In the genomic region with DNA sequence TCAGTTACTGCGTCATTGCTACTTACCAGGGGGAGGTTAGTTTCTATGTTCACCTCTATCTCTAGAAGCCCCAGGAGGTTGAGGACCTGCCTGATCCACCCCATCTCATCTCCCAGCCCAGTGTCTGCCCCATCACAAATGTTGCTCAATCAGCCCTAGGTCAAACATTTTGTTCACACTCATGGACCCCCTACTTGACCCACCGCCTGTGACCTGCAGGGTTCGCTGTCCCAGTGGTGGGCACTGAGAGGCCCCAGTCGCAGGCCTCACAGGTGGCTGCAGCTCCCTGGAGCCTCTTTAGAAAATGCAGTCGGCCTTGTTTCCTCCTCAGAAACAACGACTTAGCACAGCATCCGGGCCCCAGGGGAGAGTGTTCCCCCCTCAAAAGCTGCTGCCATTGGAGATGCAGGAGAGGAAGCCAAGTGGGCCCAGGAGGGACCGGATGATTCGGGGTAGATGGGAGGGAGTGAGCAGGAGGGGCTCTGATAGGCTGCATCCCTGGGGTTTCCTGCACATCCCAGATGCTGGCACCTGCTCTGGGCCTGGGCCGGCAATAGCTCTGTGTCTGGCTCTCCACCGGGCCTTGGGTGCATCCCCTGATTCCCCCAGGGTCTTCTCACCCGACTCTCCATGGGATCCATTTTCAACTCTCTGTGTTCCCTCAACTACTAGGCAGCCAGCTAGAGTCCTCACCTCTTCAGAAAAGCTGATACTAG, we compare ENCODE assay signal across 17 cellular contexts. TPM values are rescaled to one million over a fixed set of nuclear protein-coding genes. Genes with fewer than 3 reads are reported as not detected.
DNase-seq lines count a peak whose midpoint lies in the region; ATAC-seq, FAIRE-seq and TF ChIP-seq lines count a peak whose summit lies in the region.
"Had no signal": no experiment of that assay in that cellular context is flagged by ENCODE, and none has a peak within 500 bp of the region (broad histone marks: within the 10 kb centered on the region; RNA-seq: fewer than 3 reads in every experiment).

No MANE protein-coding gene starts in this region.

- ATAC-seq in HepG2 = peak; percentile 63
- ATAC-seq in right lobe of liver = no peak
- no peak for ATAC-seq in activated CD4-positive, CD25-positive, alpha-beta regulatory T cell treated with anti-CD3 and anti-CD28 coated beads, Interleukin-2, amount 50 U/mL, for 24 hours
- no peak for ATAC-seq in HG03342 (IDR thresholded peaks at IDR 0.05; ENCODE audit: unreplicated experiment)

- BruUV-seq in HepG2 (replicated peaks; lab: Mats Ljungman, UMichigan) = no TSS peak

- no peak overlapping the region for H3K14ac ChIP-seq in H1 (ENCODE audit: insufficient read length)

- DNase-seq in HepG2 (ENCODE audit: low spot score) (no peak), right lobe of liver (no peak), H1 (ENCODE audit: low read depth in 1 of 2, low spot score in 2 of 2) (no peak), mesendoderm (peak; percentile 34), ecto neural progenitor cell (ENCODE audit: low spot score) (no peak), nucleus accumbens (lab: John Stamatoyannopoulos, UW) (no peak)
- DNase-seq: Kasumi-1, NCI-H187, NCI-H510A, NCI-H748 treated with DMSO at 0.1 percent for 48 hours, SHP77 treated with DMSO at 0.1 percent for 48 hours had no signal

- no peaks in the 10 kb centered on the region for H3K9me3 ChIP-seq in HepG2 (ENCODE audit: low read length)
- no peaks in the 10 kb centered on the region for H3K9me3 ChIP-seq in right lobe of liver
- no peaks in the 10 kb centered on the region for H3K9me3 ChIP-seq in H1 (ENCODE audit: insufficient read depth in 2 of 2, low read depth in 1 of 2, low read length in 1 of 2)
- H3K9me3 ChIP-seq: HAP-1 had no signal

- no peak overlapping the region for H3K27ac ChIP-seq in HepG2 (ENCODE audit: extremely low read length, insufficient read depth, low read length)
- H3K27ac ChIP-seq in right lobe of liver = no peak overlapping the region
- no peak overlapping the region for H3K27ac ChIP-seq in H1 (ENCODE audit: low read depth, low read length)
- no peak overlapping the region for H3K27ac ChIP-seq in mesendoderm (ENCODE audit: low read depth, low read length)
- H3K27ac ChIP-seq: RWPE1, SK-N-MC had no signal

- H3K23me2 ChIP-seq in H1 (ENCODE audit: low read depth, low read length) = peaks cover 2% of the 10 kb centered on the region; the same call in 1 of the 2 replicates

- H2AFZ ChIP-seq in HepG2 (ENCODE audit: low read length) = no peak overlapping the region
- H2AFZ ChIP-seq in H1 (ENCODE audit: low read length) = no peak overlapping the region

- no peak overlapping the region for H4K5ac ChIP-seq in H1 (ENCODE audit: insufficient read length, low read depth, low read length)
- no peak overlapping the region for H4K5ac ChIP-seq in mesendoderm (ENCODE audit: low read length)

- H3K4me2 ChIP-seq in HepG2 (ENCODE audit: low read depth, low read length) = no peak overlapping the region
- no peak overlapping the region for H3K4me2 ChIP-seq in H1 (ENCODE audit: insufficient read depth in 1 of 2, low read depth in 2 of 2, low read length in 2 of 2)
- H3K4me2 ChIP-seq in mesendoderm (ENCODE audit: low read length) = no peak overlapping the region

- intact Hi-C loops in HepG2 (cut with micrococcal nuclease; ENCODE audit: unreplicated experiment) = no loop called here
- intact Hi-C loops in right lobe of liver (cut with DNase I) = no loop called here

- peak overlapping the region; percentile 5; the same call in 1 of the 2 replicates for H2BK5ac ChIP-seq in H1 (ENCODE audit: low read depth, low read length)
- no peak overlapping the region for H2BK5ac ChIP-seq in mesendoderm (ENCODE audit: low read length)

- POLR2A ChIA-PET in HepG2 (lab: Yijun Ruan, JAX) = no interaction called here
- POLR2A ChIA-PET in H1 (lab: Charles Lee; ENCODE audit: partially characterized antibody) = interaction anchor here (1.2 kb wide), 1 partner anchor 10 kb away, joined by 3 read pairs; no protein-coding TSS in a partner anchor

- H3K18ac ChIP-seq in H1 (ENCODE audit: extremely low read depth, low read length) (no peak overlapping the region), mesendoderm (ENCODE audit: low read length) (no peak overlapping the region)

- 13% methylated on average over 10 of the region's 12 CpGs for WGBS in HepG2 (ENCODE audit: low lambda C conversion rate)
- 56% methylated on average over 8 of the region's 12 CpGs for WGBS in right lobe of liver (ENCODE audit: insufficient coverage, low coverage, low lambda C conversion rate, missing lambda C conversion rate)
- WGBS in H1 (ENCODE audit: extremely low coverage in 1 of 2, insufficient coverage in 1 of 2, insufficient read length in 1 of 2, insufficient replicate concordance in 2 of 2, low coverage in 1 of 2, low lambda C conversion rate in 2 of 2, missing lambda C conversion rate in 1 of 2), 2 experiments = 74% methylated on average over 12 of the region's 12 CpGs; no CpG with 5 or more reads in 1 of the 2 experiments
- no CpG with 5 or more reads among the region's 12 CpGs for WGBS in mesendoderm (ENCODE audit: extremely low coverage, insufficient coverage, low lambda C conversion rate)

- H4K20me1 ChIP-seq in HepG2 (ENCODE audit: insufficient read depth, low read length) = no peaks in the 10 kb centered on the region
- no peaks in the 10 kb centered on the region for H4K20me1 ChIP-seq in H1 (replicated peaks in 1 of 2; ENCODE audit: control insufficient read depth in 1 of 2, insufficient read depth in 2 of 2, low read length in 2 of 2)

- TF ChIP-seq EP300 in HepG2 (IDR thresholded peaks at IDR 0.05; ENCODE audit: low read depth in 2 of 2, low read length in 2 of 2) (no peak), HepG2 (CRISPR knock-in tag; IDR thresholded peaks at IDR 0.05; ENCODE audit: borderline replicate concordance) (no peak), H1 (IDR thresholded peaks at IDR 0.05; ENCODE audit: borderline replicate concordance in 1 of 2, low read depth in 2 of 2, low read length in 2 of 2) (no peak)

- TF ChIP-seq RAD21 in HepG2 (CRISPR knock-in tag; IDR thresholded peaks at IDR 0.05) = no peak
- TF ChIP-seq RAD21 in H1 (IDR thresholded peaks at IDR 0.05 in 1 of 2, conservative IDR thresholded peaks at IDR 0.05 in 1 of 2; ENCODE audit: low read depth in 2 of 2, low read length in 2 of 2) = peak; percentile 19 to 51; a peak in 2 of 4 replicates

- CTCF ChIA-PET in HepG2 (lab: Yijun Ruan, JAX; ENCODE audit: low intra/inter-chr PET ratio, low total read pairs) = no interaction called here
- CTCF ChIA-PET in H1 (lab: Charles Lee; ENCODE audit: partially characterized antibody) = interaction anchor here (0.7 to 6.3 kb wide), 18 partner anchors 10 to 136 kb away, joined by 3 to 60 read pairs (median 5); a partner anchor contains a TSS

- peak overlapping the region; percentile 37; the same call in 1 of the 2 replicates for H2BK20ac ChIP-seq in H1 (ENCODE audit: low read length)

- H3K36me3 ChIP-seq in HepG2 (replicated peaks in 1 of 2; ENCODE audit: control insufficient read depth in 1 of 2, insufficient read depth in 2 of 2, low read length in 2 of 2) (no peaks in the 10 kb centered on the region), right lobe of liver (no peaks in the 10 kb centered on the region), H1 (ENCODE audit: control insufficient read depth in 2 of 4, insufficient read depth in 4 of 4, low read length in 3 of 4) (no peaks in the 10 kb centered on the region), mesendoderm (ENCODE audit: control insufficient read depth, insufficient read depth, low read length) (no peaks in the 10 kb centered on the region)
- H3K36me3 ChIP-seq: HAP-1 had no signal

- H3K23ac ChIP-seq in H1 (ENCODE audit: insufficient read length) (no peak overlapping the region), mesendoderm (ENCODE audit: low read length) (no peak overlapping the region)

- FAIRE-seq in HepG2 (lab: Jason Lieb, UNC) (no peak), H1 (lab: Jason Lieb, UNC) (no peak)

- H2AK5ac ChIP-seq in H1 (ENCODE audit: low read depth, low read length) (peak overlapping the region; percentile 70; the same call in 1 of the 2 replicates), mesendoderm (ENCODE audit: low read length) (no peak overlapping the region)

- TF ChIP-seq POLR2A in HepG2 (IDR thresholded peaks at IDR 0.05; ENCODE audit: insufficient read depth in 1 of 2, low read depth in 2 of 2, low read length in 2 of 2) (no peak), right lobe of liver (IDR thresholded peaks at IDR 0.05) (no peak), H1 (IDR thresholded peaks at IDR 0.05; ENCODE audit: control extremely low read depth in 1 of 2, low read depth in 2 of 2, low read length in 2 of 2) (no peak)

- no peak overlapping the region for H2BK15ac ChIP-seq in H1 (ENCODE audit: low read length)
- no peak overlapping the region for H2BK15ac ChIP-seq in mesendoderm (replicated peaks; ENCODE audit: low read depth)

- H3K4ac ChIP-seq in H1 (replicated peaks; ENCODE audit: insufficient read length, low read depth, low read length) (no peak overlapping the region), mesendoderm (ENCODE audit: low read depth, low read length) (no peak overlapping the region)

- H3K79me1 ChIP-seq in H1 (ENCODE audit: low read depth, low read length) (no peaks in the 10 kb centered on the region), mesendoderm (ENCODE audit: low read length) (no peaks in the 10 kb centered on the region)

- peak overlapping the region; percentile 13 for H4K91ac ChIP-seq in H1 (replicated peaks; ENCODE audit: insufficient read length, low read length)

- H2BK120ac ChIP-seq in H1 (replicated peaks; ENCODE audit: low read depth, low read length) (no peak overlapping the region), mesendoderm (ENCODE audit: low read depth, low read length) (no peak overlapping the region)

- H3K4me3 ChIP-seq in HepG2 (replicated peaks in 1 of 3; ENCODE audit: insufficient read depth in 1 of 3, low read depth in 2 of 3, low read length in 3 of 3) (no peak overlapping the region), right lobe of liver (no peak overlapping the region), H1 (ENCODE audit: extremely low read depth in 1 of 4, insufficient read depth in 2 of 4, low read depth in 3 of 4, low read length in 4 of 4) (no peak overlapping the region), mesendoderm (ENCODE audit: low read length) (no peak overlapping the region)
- H3K4me3 ChIP-seq: HAP-1, SK-N-MC had no signal

- H2BK12ac ChIP-seq in H1 (ENCODE audit: low read depth, low read length) = no peak overlapping the region

- H3K79me2 ChIP-seq in HepG2 (ENCODE audit: insufficient read depth, low read length) (no peaks in the 10 kb centered on the region), H1 (ENCODE audit: control insufficient read depth in 1 of 2, insufficient read depth in 2 of 2, low read length in 2 of 2) (0 out of 4 replicates have a peak, but pooled peaks cover 0 to under 1% of the 10 kb centered on the region in 2 experiments), mesendoderm (ENCODE audit: control insufficient read depth, insufficient read depth, low read length) (no peaks in the 10 kb centered on the region)

- no peak overlapping the region for H3K56ac ChIP-seq in H1 (replicated peaks; ENCODE audit: insufficient read length, low read depth, low read length)
- H3K56ac ChIP-seq in mesendoderm (ENCODE audit: low read length) = no peak overlapping the region

- TF ChIP-seq CTCF in HepG2 (CRISPR knock-in tag; IDR thresholded peaks at IDR 0.05) = peak; percentile 24
- no peak for TF ChIP-seq CTCF in right lobe of liver (IDR thresholded peaks at IDR 0.05)
- peak; percentile 42 to 64 (median 52); a peak in 3 of 4 replicates for TF ChIP-seq CTCF in H1 (IDR thresholded peaks at IDR 0.05; ENCODE audit: control extremely low read depth in 1 of 3, insufficient read depth in 1 of 3, low read depth in 1 of 3, low read length in 3 of 3)

- H3K4me1 ChIP-seq in HepG2 (ENCODE audit: insufficient read depth, low read length) = no peaks in the 10 kb centered on the region
- no peaks in the 10 kb centered on the region for H3K4me1 ChIP-seq in right lobe of liver
- peaks cover 0 to 12% (median 3%) of the 10 kb centered on the region in 4 experiments; a peak in 3 of 7 replicates for H3K4me1 ChIP-seq in H1 (replicated peaks in 1 of 4; ENCODE audit: control insufficient read depth in 3 of 4, insufficient read depth in 4 of 4, low read length in 3 of 4)
- no peaks in the 10 kb centered on the region for H3K4me1 ChIP-seq in mesendoderm (ENCODE audit: control insufficient read depth, low read depth, low read length)
- H3K4me1 ChIP-seq: HAP-1 had no signal

- no peak overlapping the region for H4K8ac ChIP-seq in H1 (ENCODE audit: extremely low read depth, insufficient read depth, low read length)
- no peak overlapping the region for H4K8ac ChIP-seq in mesendoderm (ENCODE audit: low read depth, low read length)

- H3K9ac ChIP-seq in HepG2 (ENCODE audit: insufficient read depth, low read depth, low read length) = no peak overlapping the region
- H3K9ac ChIP-seq in H1 (replicated peaks in 1 of 4; ENCODE audit: extremely low read depth in 1 of 4, low read depth in 3 of 4, low read length in 3 of 4) = no peak overlapping the region
- no peak overlapping the region for H3K9ac ChIP-seq in mesendoderm (ENCODE audit: low read length)

- H3K27me3 ChIP-seq in HepG2 (ENCODE audit: control insufficient read depth in 1 of 2, insufficient read depth in 2 of 2, low read length in 2 of 2) (peaks cover 3 to 5% of the 10 kb centered on the region in 2 experiments; a peak in 1 of 5 replicates), right lobe of liver (no peaks in the 10 kb centered on the region), H1 (replicated peaks in 1 of 4; ENCODE audit: control insufficient read depth in 3 of 4, extremely low read depth in 1 of 4, insufficient read depth in 3 of 4, low read length in 3 of 4) (no peaks in the 10 kb centered on the region), mesendoderm (ENCODE audit: insufficient read depth, low read length, poor library complexity) (no peaks in the 10 kb centered on the region)

- in situ Hi-C loops in HepG2 (cut with HindIII; ENCODE audit: extremely low pct_ligation_motif_present, low pct_unique_long_range_greater_than_20kb) = no loop called here

RNA-seq across cellular contexts. Expression of a gene that starts 18.4 kb away (rescaled TPM):
- total RNA-seq in HepG2 (2016; rRNA removed; fragmentation: Illumina TruSeq; extraction: Trizol) (not detected in 2 replicates), right lobe of liver (under 1 TPM; 0.25 to 0.68 (median 0.32) TPM)
- total RNA-seq in HepG2 (2016; cell fraction: cytosol; rRNA removed; fragmentation: Illumina TruSeq; extraction: Trizol; ENCODE audit: low read depth) = not detected in 2 replicates
- not detected in 2 replicates for total RNA-seq in HepG2 (2016; cell fraction: insoluble cytoplasmic fraction; rRNA removed; fragmentation: Illumina TruSeq; extraction: Trizol)
- total RNA-seq in HepG2 (2016; cell fraction: membrane; rRNA removed; fragmentation: Illumina TruSeq; extraction: Trizol) = not detected in 2 replicates
- total RNA-seq in HepG2 (2016; cell fraction: nucleus; rRNA removed; fragmentation: Illumina TruSeq; extraction: Trizol) = not detected in 2 replicates
- polyA plus RNA-seq in HepG2 (2011; rRNA removed) (not detected in 2 replicates), H1 (2011; rRNA removed) (7.2 and 11.6 TPM in 2 replicates)
- not detected in 2 replicates for polyA plus RNA-seq in HepG2 (2011; cell fraction: cytosol; rRNA removed)
- not detected in 2 replicates for polyA plus RNA-seq in HepG2 (2011; cell fraction: nucleus; rRNA removed)
- polyA plus RNA-seq in HepG2 (2012) = not detected in 2 replicates
- not detected in 2 replicates for polyA plus RNA-seq in HepG2 (2016; cell fraction: cytosol; fragmentation: Illumina TruSeq; extraction: Trizol; ENCODE audit: low read depth)
- polyA plus RNA-seq in HepG2 (2016; cell fraction: insoluble cytoplasmic fraction; fragmentation: Illumina TruSeq; extraction: Trizol; ENCODE audit: low read depth) = not detected in 2 replicates
- not detected in 2 replicates for polyA plus RNA-seq in HepG2 (2016; cell fraction: membrane; fragmentation: Illumina TruSeq; extraction: Trizol; ENCODE audit: low read depth)
- not detected in 2 replicates for polyA plus RNA-seq in HepG2 (2016; cell fraction: nucleus; fragmentation: Illumina TruSeq; extraction: Trizol; ENCODE audit: insufficient read depth, low read depth)
- not detected in 2 replicates for polyA minus RNA-seq in HepG2 (2011; rRNA and poly(A)+ RNA removed; ENCODE audit: low replicate concordance)
- not detected in 2 replicates for polyA minus RNA-seq in HepG2 (2011; cell fraction: cytosol; rRNA and poly(A)+ RNA removed)
- polyA minus RNA-seq in HepG2 (2011; cell fraction: nucleus; rRNA and poly(A)+ RNA removed) = not detected in 2 replicates
- total RNA-seq in H1 (2021; fragmentation: NEBNext Ultra II Directional; extraction: Animal tissue kit (Norgen Biotek cat#: 25700)) = 10.2 and 13.1 TPM in 2 replicates
- 12.0 TPM for polyA plus RNA-seq in H1 (2011; cell fraction: cytosol; rRNA removed)
- 50.9 TPM for polyA plus RNA-seq in H1 (2011; cell fraction: nucleus; rRNA removed)
- polyA plus RNA-seq in H1 (2012, experiment 1 of 2) = 4.2 to 8.2 TPM (median 6.5 TPM) in 4 replicates
- 4.0 TPM for polyA plus RNA-seq in H1 (2012, experiment 2 of 2)
- polyA plus RNA-seq in H1 (2013, experiment 1 of 2) = 6.3 TPM
- polyA plus RNA-seq in H1 (2013, experiment 2 of 2) = 6.0 TPM
- polyA minus RNA-seq in H1 (2011; rRNA and poly(A)+ RNA removed) = 2.1 and 2.9 TPM in 2 replicates
- polyA minus RNA-seq in H1 (2011; cell fraction: cytosol; rRNA and poly(A)+ RNA removed) = 3.2 TPM
- 2.9 TPM for polyA minus RNA-seq in H1 (2011; cell fraction: nucleus; rRNA and poly(A)+ RNA removed)
- polyA plus RNA-seq in mesendoderm (2013, experiment 1 of 2) = 4.2 TPM
- polyA plus RNA-seq in mesendoderm (2013, experiment 2 of 2) = 4.1 TPM
- total RNA-seq: MCF 10A had no signal

Comparison
In these comparisons a context has a peak if more than half of its experiments do, and no peak if none do; other contexts are left out.
1. CTCF ChIP-seq: peak in HepG2 (single experiment) and H1 (3 of 3); none in right lobe of liver (0 of 4).